In the genomic region with DNA sequence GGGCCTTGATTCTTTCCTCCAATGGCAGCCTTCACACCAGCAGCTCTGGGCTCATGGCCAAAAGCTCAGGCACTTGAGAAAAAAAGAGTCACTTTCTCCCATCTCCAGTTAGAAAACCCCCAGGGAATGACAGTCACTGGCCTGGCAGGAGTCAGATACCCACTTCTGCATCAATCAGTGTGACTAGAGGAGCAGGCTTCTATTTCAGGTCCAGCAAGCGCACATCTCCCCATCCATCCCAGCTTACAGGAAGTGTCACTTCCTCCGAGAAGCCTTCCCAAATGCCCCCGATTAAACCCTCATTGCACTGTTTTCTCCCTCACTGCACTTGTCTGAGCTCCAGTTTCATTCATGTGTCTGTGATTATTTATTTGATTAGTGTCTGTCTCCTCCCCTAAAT, we compare ENCODE assay signal across 26 cellular contexts. TPM values are rescaled to one million over a fixed set of nuclear protein-coding genes. Genes with fewer than 3 reads are reported as not detected.
DNase-seq lines count a peak whose midpoint lies in the region; ATAC-seq and FAIRE-seq lines count a peak whose summit lies in the region.
"Had no signal": no experiment of that assay in that cellular context is flagged by ENCODE, and none has a peak within 500 bp of the region (broad histone marks: within the 10 kb centered on the region; RNA-seq: fewer than 3 reads in every experiment).

No MANE protein-coding gene starts in this region.

- no peak for FAIRE-seq in frontal cortex (lab: Jason Lieb, UNC)
- FAIRE-seq: A549, GM12892, islet of Langerhans had no signal

- no peak overlapping the region for H3K4me3 Mint-ChIP-seq in natural killer cell treated with Interleukin-12 subunit alpha and Interleukin-12 subunit beta and Interleukin-15 and Interleukin-18, amount 100 ng/mL, for 72 hours
- no peak overlapping the region for H3K4me3 Mint-ChIP-seq in activated CD4-positive, alpha-beta memory T cell treated with anti-CD3 and anti-CD28 coated beads for 36 hours
- H3K4me3 Mint-ChIP-seq: activated naive CD8-positive, alpha-beta T cell; activated T-helper 17 cell treated with anti-CD3 and anti-CD28 coated beads, Interleukin-2, amount 50 U/mL, for 72 hours; naive thymus-derived CD4-positive, alpha-beta T cell had no signal

- H3K9me3 Mint-ChIP-seq in natural killer cell treated with Interleukin-12 subunit alpha and Interleukin-12 subunit beta and Interleukin-15 and Interleukin-18, amount 100 ng/mL, for 72 hours, result no peaks in the 10 kb centered on the region
- no peaks in the 10 kb centered on the region for H3K9me3 Mint-ChIP-seq in activated CD4-positive, alpha-beta memory T cell treated with anti-CD3 and anti-CD28 coated beads for 36 hours
- H3K9me3 Mint-ChIP-seq: activated T-helper 17 cell treated with anti-CD3 and anti-CD28 coated beads, Interleukin-2, amount 50 U/mL, for 72 hours; naive thymus-derived CD4-positive, alpha-beta T cell had no signal

- peaks cover 7 to 8% of the 10 kb centered on the region in 2 donors for H3K4me1 Mint-ChIP-seq in natural killer cell treated with Interleukin-12 subunit alpha and Interleukin-12 subunit beta and Interleukin-15 and Interleukin-18, amount 100 ng/mL, for 72 hours (ENCODE audit: low read depth in 2 of 2)
- peaks cover 5% of the 10 kb centered on the region for H3K4me1 Mint-ChIP-seq in activated CD4-positive, alpha-beta memory T cell treated with anti-CD3 and anti-CD28 coated beads for 36 hours (ENCODE audit: low read depth)
- H3K4me1 Mint-ChIP-seq: activated T-helper 17 cell treated with anti-CD3 and anti-CD28 coated beads, Interleukin-2, amount 50 U/mL, for 72 hours had no signal

- no peak for ATAC-seq in natural killer cell treated with Interleukin-12 subunit alpha and Interleukin-12 subunit beta and Interleukin-15 and Interleukin-18, amount 100 ng/mL, for 72 hours
- ATAC-seq: A549; activated T-helper 17 cell treated with anti-CD3 and anti-CD28 coated beads, Interleukin-2, amount 50 U/mL, for 72 hours; left ventricle myocardium superior; naive thymus-derived CD4-positive, alpha-beta T cell had no signal

- H3K27me3 Mint-ChIP-seq in natural killer cell treated with Interleukin-12 subunit alpha and Interleukin-12 subunit beta and Interleukin-15 and Interleukin-18, amount 100 ng/mL, for 72 hours, result peaks cover 19 to 21% of the 10 kb centered on the region in 2 donors
- peaks cover 21% of the 10 kb centered on the region for H3K27me3 Mint-ChIP-seq in activated CD4-positive, alpha-beta memory T cell treated with anti-CD3 and anti-CD28 coated beads for 36 hours

- H3K27ac Mint-ChIP-seq in natural killer cell treated with Interleukin-12 subunit alpha and Interleukin-12 subunit beta and Interleukin-15 and Interleukin-18, amount 100 ng/mL, for 72 hours, result no peak overlapping the region
- H3K27ac Mint-ChIP-seq in activated CD4-positive, alpha-beta memory T cell treated with anti-CD3 and anti-CD28 coated beads for 36 hours, result no peak overlapping the region
- H3K27ac Mint-ChIP-seq: activated naive CD8-positive, alpha-beta T cell; activated T-helper 17 cell treated with anti-CD3 and anti-CD28 coated beads, Interleukin-2, amount 50 U/mL, for 72 hours; naive thymus-derived CD4-positive, alpha-beta T cell had no signal

- POLR2A ChIA-PET in activated CD4-positive, alpha-beta memory T cell treated with anti-CD3 and anti-CD28 coated beads for 36 hours (lab: Charles Lee), result no interaction called here

- DNase-seq in activated CD8-positive, alpha-beta memory T cell treated with anti-CD3 and anti-CD28 coated beads, Interleukin-2, amount 50 U/mL, for 48 hours, result peak; percentile 8
- no peak for DNase-seq in activated CD8-positive, alpha-beta memory T cell treated with anti-CD3 and anti-CD28 coated beads, Interleukin-2, amount 50 U/mL, for 4 hours
- DNase-seq in NCI-H187 (lab: John Stamatoyannopoulos, UW), result peak; percentile 79 to 95
- DNase-seq in NCI-H69 (lab: John Stamatoyannopoulos, UW), result peak; percentile 6
- no peak for DNase-seq in GDM1 (lab: John Stamatoyannopoulos, UW)
- DNase-seq in frontal cortex (ENCODE audit: low spot score in 2 of 2), result no peak
- DNase-seq in natural killer cell treated with Interleukin-12 subunit alpha and Interleukin-12 subunit beta and Interleukin-15 and Interleukin-18, amount 100 ng/mL, for 72 hours (ENCODE audit: low spot score), result no peak
- DNase-seq in activated CD4-positive, alpha-beta memory T cell treated with anti-CD3 and anti-CD28 coated beads for 36 hours, result no peak
- DNase-seq: aorta; Caco-2; dermis blood vessel endothelial cell; left ventricle myocardium superior; naive thymus-derived CD4-positive, alpha-beta T cell; NCI-H1048; NCI-H446 treated with DMSO at 0.1 percent for 48 hours; occipital lobe; T-helper 9 cell; upper lobe of left lung had no signal

- intact Hi-C loops in activated CD4-positive, alpha-beta memory T cell treated with anti-CD3 and anti-CD28 coated beads for 36 hours (cut with micrococcal nuclease), result no loop called here

- CTCF ChIA-PET in activated CD4-positive, alpha-beta memory T cell treated with anti-CD3 and anti-CD28 coated beads for 36 hours (lab: Charles Lee), result interaction anchor here (1.2 to 1.6 kb wide), 2 partner anchors 32 to 193 kb away, joined by 3 to 5 read pairs; no protein-coding TSS in a partner anchor

- H3K36me3 Mint-ChIP-seq in natural killer cell treated with Interleukin-12 subunit alpha and Interleukin-12 subunit beta and Interleukin-15 and Interleukin-18, amount 100 ng/mL, for 72 hours, result no peaks in the 10 kb centered on the region
- H3K36me3 Mint-ChIP-seq in activated CD4-positive, alpha-beta memory T cell treated with anti-CD3 and anti-CD28 coated beads for 36 hours, result no peaks in the 10 kb centered on the region
- H3K36me3 Mint-ChIP-seq: activated naive CD8-positive, alpha-beta T cell had no signal

RNA-seq across cellular contexts. Expression of gene CCL1, which starts 30.4 kb away (rescaled TPM):
- total RNA-seq in frontal cortex, result not detected
- 1 to 10 TPM; 3.5 to 4.8 TPM for total RNA-seq in natural killer cell treated with Interleukin-12 subunit alpha and Interleukin-12 subunit beta and Interleukin-15 and Interleukin-18, amount 100 ng/mL, for 72 hours
- under 1 TPM; 0.44 to 0.67 TPM for total RNA-seq in activated CD4-positive, alpha-beta memory T cell treated with anti-CD3 and anti-CD28 coated beads for 36 hours
- total RNA-seq: aorta, Caco-2, cardiac muscle cell, dermis blood vessel endothelial cell, left ventricle myocardium superior, LHCN-M2, subcutaneous adipose tissue, upper lobe of left lung had no signal

RNA-seq across cellular contexts. Expression of gene CCL13, which starts 37.1 kb away (rescaled TPM):
- 1.2 TPM for total RNA-seq in frontal cortex
- not detected for total RNA-seq in natural killer cell treated with Interleukin-12 subunit alpha and Interleukin-12 subunit beta and Interleukin-15 and Interleukin-18, amount 100 ng/mL, for 72 hours
- not detected for total RNA-seq in activated CD4-positive, alpha-beta memory T cell treated with anti-CD3 and anti-CD28 coated beads for 36 hours
- total RNA-seq: activated T-helper 17 cell treated with anti-CD3 and anti-CD28 coated beads, Interleukin-2, amount 50 U/mL, for 72 hours; Caco-2; cardiac muscle cell; dermis blood vessel endothelial cell; LHCN-M2; naive thymus-derived CD4-positive, alpha-beta T cell; occipital lobe had no signal

Comparison
In these comparisons a context has a peak if more than half of its experiments do, and no peak if none do; other contexts are left out.
1. DNase-seq: peak in activated CD8-positive, alpha-beta memory T cell treated with anti-CD3 and anti-CD28 coated beads, Interleukin-2, amount 50 U/mL, for 48 hours (single experiment), NCI-H187 (2 of 2) and NCI-H69 (single experiment); none in activated CD8-positive, alpha-beta memory T cell treated with anti-CD3 and anti-CD28 coated beads, Interleukin-2, amount 50 U/mL, for 4 hours (single experiment), GDM1 (single experiment), frontal cortex (0 of 2), natural killer cell treated with Interleukin-12 subunit alpha and Interleukin-12 subunit beta and Interleukin-15 and Interleukin-18, amount 100 ng/mL, for 72 hours (single experiment) and activated CD4-positive, alpha-beta memory T cell treated with anti-CD3 and anti-CD28 coated beads for 36 hours (single experiment).